22 cellular contexts compared by ENCODE assay signal in the genomic region with DNA sequence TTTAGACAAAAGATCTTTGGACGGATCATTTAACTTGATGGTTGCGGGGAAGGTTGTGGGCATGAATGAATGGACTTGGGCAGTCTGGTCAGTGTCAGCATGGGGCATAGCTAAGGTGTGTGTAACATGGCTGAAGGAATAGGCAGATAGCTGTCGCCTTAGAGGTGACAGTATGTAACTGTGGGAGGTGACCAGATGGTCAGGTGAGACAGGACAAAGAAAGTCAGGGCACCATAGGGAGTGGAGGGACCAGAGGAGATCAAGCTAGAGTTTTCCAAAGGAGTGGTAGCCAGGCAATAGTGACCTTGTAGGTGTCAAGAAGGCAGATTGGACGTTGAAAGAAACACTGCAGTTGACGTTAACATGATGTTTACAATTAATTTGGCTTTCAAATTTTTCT. TPM values are rescaled to one million over a fixed set of nuclear protein-coding genes. Genes with fewer than 3 reads are reported as not detected.
DNase-seq lines count a peak whose midpoint lies in the region; ATAC-seq and TF ChIP-seq lines count a peak whose summit lies in the region.
"Had no signal": no experiment of that assay in that cellular context is flagged by ENCODE, and none has a peak within 500 bp of the region (broad histone marks: within the 10 kb centered on the region; RNA-seq: fewer than 3 reads in every experiment).

No MANE protein-coding gene starts in this region.

- no peak for TF ChIP-seq CTCF in colonic mucosa (IDR thresholded peaks at IDR 0.05)
- no peak for TF ChIP-seq CTCF in activated CD8-positive, alpha-beta T cell treated with anti-CD3 and anti-CD28 coated beads for 36 hours (IDR thresholded peaks at IDR 0.05)

- H3K4me1 ChIP-seq in CD4-positive, CD25-positive, alpha-beta regulatory T cell (ENCODE audit: control insufficient read depth, insufficient read depth, low read length, poor library complexity, severe bottlenecking), result no peaks in the 10 kb centered on the region
- no peaks in the 10 kb centered on the region for H3K4me1 ChIP-seq in naive thymus-derived CD4-positive, alpha-beta T cell (ENCODE audit: control insufficient read depth in 2 of 2, insufficient read depth in 2 of 2, low read length in 2 of 2)
- no peaks in the 10 kb centered on the region for H3K4me1 ChIP-seq in colonic mucosa

- CTCF ChIA-PET in naive thymus-derived CD4-positive, alpha-beta T cell (lab: Charles Lee), result interaction anchor here (1.0 kb wide), 1 partner anchor 113 kb away, joined by 4 read pairs; no protein-coding TSS in a partner anchor
- CTCF ChIA-PET in activated CD8-positive, alpha-beta T cell treated with anti-CD3 and anti-CD28 coated beads for 36 hours (lab: Charles Lee), result interaction anchor here (1.1 to 2.5 kb wide), 2 partner anchors 23 to 30 kb away, joined by 3 to 6 read pairs; no protein-coding TSS in a partner anchor

- H3K36me3 Mint-ChIP-seq in activated T-cell treated with anti-CD3 and anti-CD28 coated beads, Interleukin-2, amount 50 U/mL, for 24 hours (ENCODE audit: low read depth), result peaks cover 86% of the 10 kb centered on the region
- peaks cover 38% of the 10 kb centered on the region for H3K36me3 Mint-ChIP-seq in CD4-positive, CD25-positive, alpha-beta regulatory T cell
- H3K36me3 Mint-ChIP-seq in T-helper 17 cell (ENCODE audit: low read depth), result peaks cover 11% of the 10 kb centered on the region
- H3K36me3 Mint-ChIP-seq in naive thymus-derived CD4-positive, alpha-beta T cell, result peaks cover 7 to 50% (median 19%) of the 10 kb centered on the region in 5 donors
- H3K36me3 Mint-ChIP-seq in activated CD8-positive, alpha-beta T cell treated with anti-CD3 and anti-CD28 coated beads for 36 hours (ENCODE audit: low read depth), result peaks cover 29% of the 10 kb centered on the region

- no peaks in the 10 kb centered on the region for H3K9me3 Mint-ChIP-seq in activated T-cell treated with anti-CD3 and anti-CD28 coated beads, Interleukin-2, amount 50 U/mL, for 24 hours
- no peaks in the 10 kb centered on the region for H3K9me3 Mint-ChIP-seq in CD4-positive, CD25-positive, alpha-beta regulatory T cell
- no peaks in the 10 kb centered on the region for H3K9me3 Mint-ChIP-seq in naive thymus-derived CD4-positive, alpha-beta T cell
- H3K9me3 Mint-ChIP-seq in activated CD8-positive, alpha-beta T cell treated with anti-CD3 and anti-CD28 coated beads for 36 hours, result no peaks in the 10 kb centered on the region
- H3K9me3 Mint-ChIP-seq: HFFc6 had no signal

- peaks cover 80% of the 10 kb centered on the region for H3K36me3 ChIP-seq in CD4-positive, CD25-positive, alpha-beta regulatory T cell (ENCODE audit: control insufficient read depth, insufficient read depth, low read length)
- peaks cover 4 to 61% (median 11%) of the 10 kb centered on the region in 3 experiments for H3K36me3 ChIP-seq in naive thymus-derived CD4-positive, alpha-beta T cell (ENCODE audit: control insufficient read depth in 2 of 3, insufficient read depth in 3 of 3, low read length in 3 of 3)
- no peaks in the 10 kb centered on the region for H3K36me3 ChIP-seq in colonic mucosa

- H3K4me1 Mint-ChIP-seq in activated T-cell treated with anti-CD3 and anti-CD28 coated beads, Interleukin-2, amount 50 U/mL, for 24 hours (ENCODE audit: low read depth), result peaks cover 4% of the 10 kb centered on the region
- peaks cover 8 to 20% (median 15%) of the 10 kb centered on the region in 4 donors for H3K4me1 Mint-ChIP-seq in CD4-positive, CD25-positive, alpha-beta regulatory T cell
- peaks cover 16% of the 10 kb centered on the region for H3K4me1 Mint-ChIP-seq in T-helper 17 cell
- peaks cover 0 to 9% (median 7%) of the 10 kb centered on the region in 7 donors for H3K4me1 Mint-ChIP-seq in naive thymus-derived CD4-positive, alpha-beta T cell
- peaks cover 4% of the 10 kb centered on the region for H3K4me1 Mint-ChIP-seq in activated CD8-positive, alpha-beta T cell treated with anti-CD3 and anti-CD28 coated beads for 36 hours (ENCODE audit: low read depth)

- H3K27ac Mint-ChIP-seq in activated T-cell treated with anti-CD3 and anti-CD28 coated beads, Interleukin-2, amount 50 U/mL, for 24 hours, result peak overlapping the region; percentile 0
- peak overlapping the region in 2 of 3 donors; percentile 4 to 68 for H3K27ac Mint-ChIP-seq in CD4-positive, CD25-positive, alpha-beta regulatory T cell
- peak overlapping the region; percentile 65 for H3K27ac Mint-ChIP-seq in T-helper 17 cell
- peak overlapping the region in 5 of 9 donors; percentile 2 to 50 (median 10) for H3K27ac Mint-ChIP-seq in naive thymus-derived CD4-positive, alpha-beta T cell
- no peak overlapping the region for H3K27ac Mint-ChIP-seq in activated CD8-positive, alpha-beta T cell treated with anti-CD3 and anti-CD28 coated beads for 36 hours
- H3K27ac Mint-ChIP-seq: HFFc6 had no signal

- DNase-seq in activated T-cell treated with anti-CD3 and anti-CD28 coated beads, Interleukin-2, amount 50 U/mL, for 24 hours, result no peak
- no peak for DNase-seq in activated T-cell treated with anti-CD3 and anti-CD28 coated beads for 4 hours
- no peak for DNase-seq in CD4-positive, CD25-positive, alpha-beta regulatory T cell
- no peak for DNase-seq in T-helper 17 cell
- DNase-seq in naive thymus-derived CD4-positive, alpha-beta T cell, result no peak
- DNase-seq in colonic mucosa, result no peak
- DNase-seq in NCI-H510A treated with DMSO at 0.1 percent for 48 hours (lab: John Stamatoyannopoulos, UW), result no peak
- no peak for DNase-seq in activated CD8-positive, alpha-beta T cell treated with anti-CD3 and anti-CD28 coated beads for 36 hours
- DNase-seq: 8988T, ACHN, GM23248, H7, HFFc6, IMR-90, NCI-H1092, NCI-H1436, NCI-H1930, NCI-H446, NCI-H526, RPMI8226, SHP77 had no signal

- no peak overlapping the region for H3K9ac ChIP-seq in colonic mucosa (ENCODE audit: low read depth in 2 of 2, low read length in 2 of 2)
- H3K9ac ChIP-seq: GM23248, KMS-11 had no signal

- no peak overlapping the region for H3K4me3 ChIP-seq in CD4-positive, CD25-positive, alpha-beta regulatory T cell (ENCODE audit: low read depth, low read length)
- H3K4me3 ChIP-seq in naive thymus-derived CD4-positive, alpha-beta T cell (ENCODE audit: low read length), result no peak overlapping the region
- H3K4me3 ChIP-seq in colonic mucosa, result no peak overlapping the region
- H3K4me3 ChIP-seq: GM23248 had no signal

- H3K27me3 ChIP-seq in CD4-positive, CD25-positive, alpha-beta regulatory T cell (ENCODE audit: control insufficient read depth, insufficient read depth, low read length), result no peaks in the 10 kb centered on the region
- H3K27me3 ChIP-seq in naive thymus-derived CD4-positive, alpha-beta T cell (ENCODE audit: control insufficient read depth in 2 of 2, insufficient read depth in 2 of 2, low read length in 2 of 2), result no peaks in the 10 kb centered on the region
- no peaks in the 10 kb centered on the region for H3K27me3 ChIP-seq in colonic mucosa

- no peak overlapping the region for H3K27ac ChIP-seq in CD4-positive, CD25-positive, alpha-beta regulatory T cell (ENCODE audit: insufficient read depth, low read length, poor library complexity, severe bottlenecking)
- H3K27ac ChIP-seq in naive thymus-derived CD4-positive, alpha-beta T cell (ENCODE audit: low read depth, low read length), result no peak overlapping the region
- no peak overlapping the region for H3K27ac ChIP-seq in colonic mucosa
- H3K27ac ChIP-seq: GM23248, KMS-11 had no signal

- H3K27me3 Mint-ChIP-seq in activated T-cell treated with anti-CD3 and anti-CD28 coated beads, Interleukin-2, amount 50 U/mL, for 24 hours, result no peaks in the 10 kb centered on the region
- no peaks in the 10 kb centered on the region for H3K27me3 Mint-ChIP-seq in CD4-positive, CD25-positive, alpha-beta regulatory T cell
- no peaks in the 10 kb centered on the region for H3K27me3 Mint-ChIP-seq in T-helper 17 cell
- H3K27me3 Mint-ChIP-seq in naive thymus-derived CD4-positive, alpha-beta T cell, result no peaks in the 10 kb centered on the region
- H3K27me3 Mint-ChIP-seq in activated CD8-positive, alpha-beta T cell treated with anti-CD3 and anti-CD28 coated beads for 36 hours, result no peaks in the 10 kb centered on the region

- no peaks in the 10 kb centered on the region for H3K9me3 ChIP-seq in CD4-positive, CD25-positive, alpha-beta regulatory T cell (ENCODE audit: control insufficient read depth in 2 of 2, low read length in 2 of 2)
- no peaks in the 10 kb centered on the region for H3K9me3 ChIP-seq in T-helper 17 cell (ENCODE audit: control insufficient read depth, low read length, poor library complexity, severe bottlenecking)
- no peaks in the 10 kb centered on the region for H3K9me3 ChIP-seq in naive thymus-derived CD4-positive, alpha-beta T cell (ENCODE audit: control insufficient read depth in 2 of 3, low read length in 3 of 3)
- H3K9me3 ChIP-seq in colonic mucosa, result no peaks in the 10 kb centered on the region

- POLR2A ChIA-PET in naive thymus-derived CD4-positive, alpha-beta T cell (lab: Charles Lee), result no interaction called here
- POLR2A ChIA-PET in activated CD8-positive, alpha-beta T cell treated with anti-CD3 and anti-CD28 coated beads for 36 hours (lab: Charles Lee), result no interaction called here

- intact Hi-C loops in naive thymus-derived CD4-positive, alpha-beta T cell (cut with micrococcal nuclease), result no loop called here
- intact Hi-C loops in colonic mucosa (cut with DNase I), result no loop called here
- intact Hi-C loops in activated CD8-positive, alpha-beta T cell treated with anti-CD3 and anti-CD28 coated beads for 36 hours (cut with micrococcal nuclease), result no loop called here

- ATAC-seq in CD4-positive, CD25-positive, alpha-beta regulatory T cell (ENCODE audit: low read depth in 2 of 2), result no peak
- ATAC-seq in T-helper 17 cell, result no peak
- no peak for ATAC-seq in naive thymus-derived CD4-positive, alpha-beta T cell
- no peak for ATAC-seq in activated CD8-positive, alpha-beta T cell treated with anti-CD3 and anti-CD28 coated beads for 36 hours

- H3K4me3 Mint-ChIP-seq in activated T-cell treated with anti-CD3 and anti-CD28 coated beads, Interleukin-2, amount 50 U/mL, for 24 hours, result no peak overlapping the region
- no peak overlapping the region for H3K4me3 Mint-ChIP-seq in CD4-positive, CD25-positive, alpha-beta regulatory T cell
- H3K4me3 Mint-ChIP-seq in T-helper 17 cell, result no peak overlapping the region
- H3K4me3 Mint-ChIP-seq in naive thymus-derived CD4-positive, alpha-beta T cell, result no peak overlapping the region
- H3K4me3 Mint-ChIP-seq in activated CD8-positive, alpha-beta T cell treated with anti-CD3 and anti-CD28 coated beads for 36 hours, result no peak overlapping the region
- H3K4me3 Mint-ChIP-seq: HFFc6 had no signal

RNA-seq across cellular contexts. Expression of a gene that starts 43.1 kb away (rescaled TPM):
- 188 TPM for total RNA-seq in CD4-positive, CD25-positive, alpha-beta regulatory T cell
- polyA plus RNA-seq in CD4-positive, CD25-positive, alpha-beta regulatory T cell, result 10 to 100 TPM; 34.9 to 54.1 (median 51.3) TPM
- 100 to 1,000 TPM; 156 to 198 TPM for total RNA-seq in T-helper 17 cell
- total RNA-seq in naive thymus-derived CD4-positive, alpha-beta T cell, result 100 to 1,000 TPM in 4 of 5 experiments, 10 to 100 TPM in 1; 85.4 to 211 (median 180) TPM
- polyA plus RNA-seq in naive thymus-derived CD4-positive, alpha-beta T cell, result 10 to 100 TPM; 42.5 to 49.4 TPM
- 100 to 1,000 TPM; 108 to 155 TPM for total RNA-seq in colonic mucosa
- 10 to 100 TPM; 92.8 to 95.6 TPM for total RNA-seq in activated CD8-positive, alpha-beta T cell treated with anti-CD3 and anti-CD28 coated beads for 36 hours

RNA-seq across cellular contexts. Expression of a gene that starts 45.1 kb away (rescaled TPM):
- total RNA-seq in CD4-positive, CD25-positive, alpha-beta regulatory T cell, result 3.0 TPM
- polyA plus RNA-seq in CD4-positive, CD25-positive, alpha-beta regulatory T cell, result 10 to 100 TPM in 1 of 4 donors, 1 to 10 TPM in 3; 4.2 to 14.4 (median 7.3) TPM
- 1 to 10 TPM; 4.7 to 5.3 TPM for total RNA-seq in T-helper 17 cell
- total RNA-seq in naive thymus-derived CD4-positive, alpha-beta T cell, result 1 to 10 TPM in 2 of 5 experiments, under 1 TPM in 3; 0.32 to 2.6 (median 0.61) TPM
- 1 to 10 TPM; 1.4 to 1.9 TPM for polyA plus RNA-seq in naive thymus-derived CD4-positive, alpha-beta T cell
- not detected for total RNA-seq in colonic mucosa
- total RNA-seq in activated CD8-positive, alpha-beta T cell treated with anti-CD3 and anti-CD28 coated beads for 36 hours, result not detected
- total RNA-seq: H7 had no signal
